ENCODE assay signal across 15 cellular contexts in the genomic region with DNA sequence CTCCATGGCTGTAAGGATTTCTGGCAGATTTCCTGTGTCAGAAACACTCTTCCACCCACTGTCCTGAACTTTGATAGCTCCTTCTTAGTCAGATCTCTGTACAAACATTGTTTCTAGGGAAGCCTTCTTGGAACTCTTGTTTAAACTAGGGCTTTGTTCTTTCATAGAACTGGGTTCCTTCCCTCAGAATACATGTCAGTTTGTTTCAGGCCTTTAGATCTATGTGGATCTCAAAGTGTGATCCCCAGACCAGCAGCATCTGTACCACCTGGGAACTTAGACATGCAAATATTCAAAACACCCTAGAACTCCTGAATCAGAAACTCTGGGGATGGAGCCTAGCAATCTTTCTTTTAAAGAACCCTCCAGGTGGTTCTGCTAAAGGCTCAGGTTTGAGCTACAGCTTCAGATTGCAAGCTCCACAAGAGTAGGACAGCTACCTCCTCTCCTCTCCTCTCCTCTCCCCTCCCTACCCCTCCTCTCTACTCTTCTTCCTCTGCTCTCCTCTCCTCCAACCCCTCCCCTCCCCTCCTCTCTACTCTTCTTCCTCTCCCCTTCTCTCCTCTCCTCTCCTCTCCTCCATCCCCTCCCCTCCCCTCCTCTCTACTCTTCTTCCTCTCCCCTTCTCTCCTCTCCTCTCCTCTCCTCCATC. TPM values are rescaled to one million over a fixed set of nuclear protein-coding genes. Genes with fewer than 3 reads are reported as not detected.
DNase-seq lines count a peak whose midpoint lies in the region; ATAC-seq, FAIRE-seq and TF ChIP-seq lines count a peak whose summit lies in the region.
"Had no signal": no experiment of that assay in that cellular context is flagged by ENCODE, and none has a peak within 500 bp of the region (broad histone marks: within the 10 kb centered on the region; RNA-seq: fewer than 3 reads in every experiment).

No MANE protein-coding gene starts in this region.

- H3F3A ChIP-seq in MM.1S (ENCODE audit: insufficient read depth, low read length): peaks cover 22% of the 10 kb centered on the region

- peak overlapping the region; percentile 35 for H2AFZ ChIP-seq in MM.1S (ENCODE audit: low read length)
- no peak overlapping the region for H2AFZ ChIP-seq in keratinocyte (ENCODE audit: control insufficient read depth, low read length)

- H3K9me3 ChIP-seq in MM.1S (replicated peaks; ENCODE audit: insufficient read depth, low read length) (no peaks in the 10 kb centered on the region), keratinocyte (ENCODE audit: control insufficient read depth, low read depth, low read length) (no peaks in the 10 kb centered on the region)
- H3K9me3 ChIP-seq: gastroesophageal sphincter, upper lobe of right lung had no signal

- no peak for TF ChIP-seq CTCF in MM.1S (IDR thresholded peaks at IDR 0.05; ENCODE audit: low read length)
- TF ChIP-seq CTCF in keratinocyte (optimal IDR thresholded peaks at IDR 0.05 in 1 of 3, IDR thresholded peaks at IDR 0.05 in 1 of 3, conservative IDR thresholded peaks at IDR 0.05 in 1 of 3; ENCODE audit: extremely low read depth in 1 of 3, insufficient read depth in 2 of 3, low read length in 3 of 3): no peak
- no peak for TF ChIP-seq CTCF in D721Med (IDR thresholded peaks at IDR 0.05; ENCODE audit: insufficient read depth, missing control alignments)

- H3K9ac ChIP-seq in MM.1S (ENCODE audit: low read length) (peak overlapping the region; percentile 53), keratinocyte (ENCODE audit: control insufficient read depth, extremely low read depth, insufficient read depth, low read length) (no peak overlapping the region)

- H3K4me3 ChIP-seq in MM.1S (ENCODE audit: low read length) (peak overlapping the region; percentile 30; the same call in 1 of the 2 replicates), keratinocyte (ENCODE audit: control insufficient read depth in 2 of 3, extremely low read depth in 1 of 3, insufficient read depth in 2 of 3, low read depth in 1 of 3, low read length in 3 of 3) (no peak overlapping the region)
- H3K4me3 ChIP-seq: gastroesophageal sphincter, upper lobe of right lung had no signal

- H3K27ac ChIP-seq in MM.1S (ENCODE audit: low read length): peak overlapping the region; percentile 90
- H3K27ac ChIP-seq in keratinocyte (ENCODE audit: control insufficient read depth, insufficient read depth, low read length): no peak overlapping the region
- H3K27ac ChIP-seq: C4-2B, gastroesophageal sphincter, RWPE1, upper lobe of right lung had no signal

- H3K4me1 ChIP-seq in MM.1S (ENCODE audit: low read length) (peaks cover 61% of the 10 kb centered on the region), keratinocyte (ENCODE audit: control insufficient read depth, extremely low read depth, insufficient read depth, low read length) (peaks cover 38% of the 10 kb centered on the region)
- H3K4me1 ChIP-seq: upper lobe of right lung had no signal

- H3K36me3 ChIP-seq in MM.1S (replicated peaks; ENCODE audit: insufficient read depth, low read length) (no peaks in the 10 kb centered on the region), keratinocyte (ENCODE audit: control insufficient read depth in 2 of 2, extremely low read depth in 1 of 2, insufficient read depth in 2 of 2, low read length in 2 of 2) (peaks cover 0 to 3% of the 10 kb centered on the region in 2 experiments)
- H3K36me3 ChIP-seq: gastroesophageal sphincter, upper lobe of right lung had no signal

- no peaks in the 10 kb centered on the region for H4K20me1 ChIP-seq in MM.1S (ENCODE audit: insufficient read depth, low read length)
- no peaks in the 10 kb centered on the region for H4K20me1 ChIP-seq in keratinocyte (ENCODE audit: control insufficient read depth, extremely low read depth, insufficient read depth, low read length)

- peak; percentile 46 for FAIRE-seq in keratinocyte (lab: Jason Lieb, UNC)
- no peak for FAIRE-seq in D721Med (lab: Jason Lieb, UNC)

- H3K9me2 ChIP-seq in MM.1S (replicated peaks; ENCODE audit: insufficient read depth, low read length): no peaks in the 10 kb centered on the region

- dilution Hi-C loops in keratinocyte (cut with MboI; ENCODE audit: extremely low pct_ligation_motif_present, low sequenced_read_pairs): no loop called here

- DNase-seq in COLO829 (ENCODE audit: low spot score): peak; percentile 33
- DNase-seq in MM.1S: peak; percentile 46
- no peak for DNase-seq in keratinocyte (ENCODE audit: low read depth, low spot score)
- DNase-seq in D721Med (ENCODE audit: insufficient read length, low spot score): no peak
- no peak for DNase-seq in NCI-H2227 (lab: John Stamatoyannopoulos, UW; ENCODE audit: unreplicated experiment)
- DNase-seq in DMS114 treated with DMSO at 0.1 percent for 48 hours (lab: John Stamatoyannopoulos, UW; ENCODE audit: unreplicated experiment): no peak
- DNase-seq: cerebellar nuclear complex, GOT3, NCI-H1436 treated with DMSO at 0.1 percent for 48 hours, upper lobe of right lung had no signal

- no peaks in the 10 kb centered on the region for H3K27me3 ChIP-seq in MM.1S (replicated peaks; ENCODE audit: insufficient read depth, low read length)
- no peaks in the 10 kb centered on the region for H3K27me3 ChIP-seq in keratinocyte (ENCODE audit: control insufficient read depth, extremely low read depth, insufficient read depth, low read length)
- H3K27me3 ChIP-seq: gastroesophageal sphincter, upper lobe of right lung had no signal

- H3K4me2 ChIP-seq in MM.1S (ENCODE audit: low read depth, low read length) (peak overlapping the region; percentile 78), keratinocyte (ENCODE audit: control insufficient read depth, extremely low read depth, insufficient read depth, low read depth, low read length) (no peak overlapping the region)

- H3K79me2 ChIP-seq in MM.1S (ENCODE audit: low read length) (no peaks in the 10 kb centered on the region), keratinocyte (ENCODE audit: control insufficient read depth, insufficient read depth, low read length) (no peaks in the 10 kb centered on the region)

- no peaks in the 10 kb centered on the region for H3K9me1 ChIP-seq in keratinocyte (ENCODE audit: control insufficient read depth, extremely low read depth, insufficient read depth, low read length)

- ATAC-seq in GM19397 (IDR thresholded peaks at IDR 0.05; ENCODE audit: unreplicated experiment) (peak; percentile 35), HG03571 (IDR thresholded peaks at IDR 0.05; ENCODE audit: unreplicated experiment) (no peak)
- ATAC-seq: gastroesophageal sphincter, upper lobe of right lung had no signal

RNA-seq across cellular contexts. Expression of gene RASSF6, which starts 12.7 kb away (rescaled TPM):
- 3.6 to 6.5 TPM (median 4.4 TPM) in 3 replicates for polyA plus RNA-seq in keratinocyte
- 5.2 TPM for polyA plus RNA-seq in keratinocyte (2011; ENCODE audit: low read depth)
- 4.5 and 8.3 TPM in 2 replicates for polyA plus RNA-seq in keratinocyte (2011; cell fraction: cytosol; rRNA removed)
- polyA plus RNA-seq in keratinocyte (2011; cell fraction: nucleus; rRNA removed): 10.1 and 11.4 TPM in 2 replicates
- 3.5 and 3.6 TPM in 2 replicates for polyA plus RNA-seq in keratinocyte (2012; ENCODE audit: low replicate concordance)
- 2.8 to 3.6 TPM (median 3.4 TPM) in 3 replicates for polyA minus RNA-seq in keratinocyte
- 5.8 TPM for polyA minus RNA-seq in keratinocyte (2011; cell fraction: cytosol; rRNA and poly(A)+ RNA removed)
- 7.7 and 16.1 TPM in 2 replicates for polyA minus RNA-seq in keratinocyte (2011; cell fraction: nucleus; rRNA and poly(A)+ RNA removed)

Comparison
In these comparisons a context has a peak if more than half of its experiments do, and no peak if none do; other contexts are left out.
1. DNase-seq: peak in COLO829 (single experiment) and MM.1S (single experiment); none in keratinocyte (single experiment), D721Med (single experiment), NCI-H2227 (single experiment) and DMS114 treated with DMSO at 0.1 percent for 48 hours (single experiment).